Comparison of ENCODE assay signal across 23 cellular contexts in the genomic region with DNA sequence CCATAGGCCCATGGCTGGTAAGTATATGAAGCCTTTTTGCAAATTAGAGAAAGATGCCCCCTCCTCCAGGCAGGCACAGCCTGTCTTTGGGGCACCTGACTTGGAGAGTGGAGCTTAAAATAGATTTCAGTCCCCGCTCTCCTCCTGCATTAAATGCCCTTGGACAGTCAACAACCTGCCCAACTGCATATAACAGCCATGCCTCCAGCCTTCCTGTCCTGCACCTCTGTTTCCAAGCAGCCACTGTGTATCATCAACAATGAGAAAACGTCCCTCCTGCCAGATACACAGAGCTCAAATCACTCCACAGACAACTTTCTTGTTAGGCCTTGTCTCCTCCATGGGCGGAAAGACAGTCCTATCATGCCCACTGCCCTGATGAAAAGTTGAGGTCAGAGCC. TPM values are rescaled to one million over a fixed set of nuclear protein-coding genes. Genes with fewer than 3 reads are reported as not detected.
"Had no signal": no experiment of that assay in that cellular context is flagged by ENCODE, and none has a peak within 500 bp of the region (broad histone marks: within the 10 kb centered on the region; RNA-seq: fewer than 3 reads in every experiment).

No MANE protein-coding gene starts in this region.

- H3K9me3 ChIP-seq: lower lobe of right lung, psoas muscle, stomach, thoracic aorta had no signal

- H3K36me3 ChIP-seq: lower lobe of right lung, neural progenitor cell, stomach, thoracic aorta had no signal

- H3K27ac ChIP-seq: lower lobe of right lung, neural progenitor cell, parathyroid adenoma, psoas muscle, thoracic aorta had no signal

- DNase-seq: cortex of kidney; effector CD8-positive, alpha-beta T cell; foreskin melanocyte; head of caudate nucleus; hypothalamus; kidney glomerular epithelial cell; lower lobe of right lung; natural killer cell; nucleus accumbens; psoas muscle; retina; stimulated activated CD4-positive, alpha-beta T cell treated with anti-CD3 and anti-CD28 coated beads, Interleukin-12 subunit alpha, Interleukin-12 subunit beta, amount 100 ng/mL, for 4 hours; stimulated activated naive CD4-positive, alpha-beta T cell; trophoblast cell had no signal

- FAIRE-seq: islet of Langerhans, small intestine had no signal

- H3K4me1 ChIP-seq: parathyroid adenoma, psoas muscle had no signal

- ATAC-seq: left lobe of liver, lower lobe of right lung, natural killer cell, psoas muscle had no signal

- H3K4me3 ChIP-seq: dorsolateral prefrontal cortex, lower lobe of right lung, neural progenitor cell, psoas muscle, stomach, thoracic aorta had no signal

RNA-seq across cellular contexts. Expression of gene CDH22, which starts 3.4 kb away (rescaled TPM):
- total RNA-seq: myocyte, natural killer cell, thoracic aorta had no signal
